In the genomic region with DNA sequence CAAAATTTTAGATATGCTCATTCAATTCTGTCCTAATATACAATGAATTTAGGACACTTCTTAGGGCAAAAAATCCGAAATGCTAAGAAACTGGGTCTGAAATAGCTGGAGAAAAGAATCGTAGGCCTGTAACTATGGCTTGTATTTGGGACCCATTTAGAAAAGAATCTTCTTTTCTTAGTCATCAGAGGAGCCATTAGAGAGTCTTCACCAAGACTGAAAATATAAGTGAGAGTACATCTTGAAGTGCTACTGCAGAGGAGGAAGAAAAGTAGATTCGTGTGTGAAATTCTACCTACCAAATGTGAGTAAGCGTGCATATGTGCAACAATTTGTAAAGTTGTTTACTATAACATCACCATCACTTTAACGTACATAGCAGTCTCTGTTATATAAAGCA, we compare ENCODE assay signal across 25 cellular contexts. TPM values are rescaled to one million over a fixed set of nuclear protein-coding genes. Genes with fewer than 3 reads are reported as not detected.
"Had no signal": no experiment of that assay in that cellular context is flagged by ENCODE, and none has a peak within 500 bp of the region (broad histone marks: within the 10 kb centered on the region; RNA-seq: fewer than 3 reads in every experiment).

No MANE protein-coding gene starts in this region.

- H3K27ac Mint-ChIP-seq: activated naive CD4-positive, alpha-beta T cell treated with anti-CD3 and anti-CD28 coated beads, Interleukin-2, amount 50 U/mL, for 72 hours; activated T-cell treated with anti-CD3 and anti-CD28 coated beads, Interleukin-2, amount 50 U/mL, for 72 hours; mesothelial cell of epicardium; naive thymus-derived CD4-positive, alpha-beta T cell had no signal

- DNase-seq: activated CD4-positive, alpha-beta T cell treated with anti-CD3 and anti-CD28 coated beads for 4 hours; activated CD4-positive, alpha-beta T cell treated with anti-CD3 and anti-CD28 coated beads, Interleukin-2, amount 50 U/mL, for 4 hours; activated naive CD4-positive, alpha-beta T cell; activated T-cell treated with anti-CD3 and anti-CD28 coated beads for 4 hours; activated T-cell treated with anti-CD3 and anti-CD28 coated beads, Interleukin-2, amount 50 U/mL, for 72 hours; effector CD8-positive, alpha-beta T cell; left cardiac atrium; mammary epithelial cell; naive thymus-derived CD4-positive, alpha-beta T cell; occipital lobe; psoas muscle; stimulated activated CD4-positive, alpha-beta T cell treated with anti-CD3 and anti-CD28 coated beads, Interleukin-15, amount 100 ng/mL, for 24 hours; stimulated activated CD4-positive, alpha-beta T cell treated with anti-CD3 and anti-CD28 coated beads, Interleukin-2, amount 100 ng/mL, for 24 hours; stimulated activated naive CD4-positive, alpha-beta T cell; tibial artery had no signal

- H3K9me3 Mint-ChIP-seq: activated naive CD4-positive, alpha-beta T cell treated with anti-CD3 and anti-CD28 coated beads, Interleukin-2, amount 50 U/mL, for 72 hours; activated T-cell treated with anti-CD3 and anti-CD28 coated beads, Interleukin-2, amount 50 U/mL, for 72 hours; mesothelial cell of epicardium; neural crest cell had no signal

- H3K9ac ChIP-seq: parathyroid adenoma had no signal

- H3K36me3 Mint-ChIP-seq: activated naive CD4-positive, alpha-beta T cell treated with anti-CD3 and anti-CD28 coated beads, Interleukin-2, amount 50 U/mL, for 72 hours; mesothelial cell of epicardium; naive thymus-derived CD4-positive, alpha-beta T cell had no signal

- ATAC-seq: activated naive CD4-positive, alpha-beta T cell treated with anti-CD3 and anti-CD28 coated beads, Interleukin-2, amount 50 U/mL, for 72 hours; activated T-cell treated with anti-CD3 and anti-CD28 coated beads, Interleukin-2, amount 50 U/mL, for 72 hours; left cardiac atrium; naive thymus-derived CD4-positive, alpha-beta T cell; psoas muscle had no signal

- H3K27ac ChIP-seq: hepatocyte, parathyroid adenoma, psoas muscle, right atrium auricular region, suprapubic skin, tibial artery, VCaP had no signal

- H3K4me2 ChIP-seq: hepatocyte, smooth muscle cell had no signal

- H3K4me1 ChIP-seq: parathyroid adenoma, psoas muscle, right atrium auricular region, tibial artery had no signal

- H3K27me3 ChIP-seq: right atrium auricular region, suprapubic skin, tibial artery had no signal

- H3K4me3 Mint-ChIP-seq: activated T-cell treated with anti-CD3 and anti-CD28 coated beads, Interleukin-2, amount 50 U/mL, for 72 hours; mesothelial cell of epicardium; naive thymus-derived CD4-positive, alpha-beta T cell; neural crest cell had no signal

- H3K36me3 ChIP-seq: right atrium auricular region, suprapubic skin, tibial artery had no signal

- H3K4me3 ChIP-seq: hepatocyte, psoas muscle, right atrium auricular region, smooth muscle cell, suprapubic skin, tibial artery had no signal

- H2AFZ ChIP-seq: hepatocyte, parathyroid adenoma had no signal

- H3K79me2 ChIP-seq: hepatocyte had no signal

- H3K9me3 ChIP-seq: psoas muscle, right atrium auricular region, suprapubic skin, tibial artery had no signal

RNA-seq across cellular contexts. Expression of a gene that starts 8.8 kb away (rescaled TPM):
- total RNA-seq: activated naive CD4-positive, alpha-beta T cell treated with anti-CD3 and anti-CD28 coated beads, Interleukin-2, amount 50 U/mL, for 72 hours; bronchial epithelial cell had no signal
